ENCODE assay signal across 8 cellular contexts in the genomic region with DNA sequence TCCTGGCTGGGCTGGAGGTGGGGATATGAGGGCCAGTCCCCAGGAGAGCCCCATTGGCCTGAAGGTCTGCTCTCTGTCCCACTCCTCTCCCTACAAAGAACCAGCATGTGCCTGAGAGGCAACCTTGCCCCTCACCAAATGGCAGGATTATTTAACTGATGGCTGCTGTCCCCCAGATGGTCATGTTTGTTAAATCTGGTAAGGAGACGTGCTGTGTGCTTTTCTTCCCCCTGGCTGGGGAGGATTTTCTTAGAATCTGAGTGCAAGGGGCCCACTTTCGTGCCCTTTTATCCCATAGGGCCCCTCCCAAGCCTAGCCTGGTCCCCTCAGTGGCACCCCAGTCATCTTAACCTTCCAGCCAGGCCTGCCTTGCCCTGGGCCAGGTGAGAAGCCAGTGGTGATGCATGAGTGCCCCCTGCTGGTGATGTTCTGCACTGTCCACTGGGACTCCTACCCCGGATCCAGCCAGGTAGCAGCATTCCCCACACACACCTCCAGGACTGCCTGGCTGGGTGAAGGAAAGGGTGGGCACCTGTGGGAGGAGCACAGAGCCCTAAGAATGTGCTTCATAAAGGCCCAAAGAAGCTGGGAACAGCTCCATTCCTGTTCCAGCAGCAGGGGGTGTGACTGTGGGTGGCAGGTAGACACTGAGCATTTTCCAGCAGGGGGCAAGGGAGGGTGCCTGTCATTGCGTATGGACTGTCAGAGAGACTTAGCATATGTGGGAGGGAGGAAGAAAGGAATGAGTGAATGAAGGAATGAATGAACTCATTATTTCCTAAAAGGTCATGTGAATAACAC. TPM values are rescaled to one million over a fixed set of nuclear protein-coding genes. Genes with fewer than 3 reads are reported as not detected.
DNase-seq lines count a peak whose midpoint lies in the region; ATAC-seq and TF ChIP-seq lines count a peak whose summit lies in the region.

No MANE protein-coding gene starts in this region.

- no peak overlapping the region for H3K27ac ChIP-seq in heart left ventricle

- TF ChIP-seq POLR2A in heart left ventricle (IDR thresholded peaks at IDR 0.05) = no peak

- peak; percentile 64 to 93 (median 80) for TF ChIP-seq CTCF in heart left ventricle (IDR thresholded peaks at IDR 0.05)

- H3K27me3 ChIP-seq in heart left ventricle = peaks cover 0 to 58% (median 9%) of the 10 kb centered on the region in 9 donors

- H3K9me3 ChIP-seq in heart left ventricle = no peaks in the 10 kb centered on the region

- peak; percentile 51 to 88 (median 82) for ATAC-seq in heart left ventricle
- ATAC-seq in GM18520 (IDR thresholded peaks at IDR 0.05; ENCODE audit: unreplicated experiment) = no peak
- ATAC-seq in HG03442 (IDR thresholded peaks at IDR 0.05; ENCODE audit: unreplicated experiment) = no peak

- intact Hi-C loops in heart left ventricle (cut with DNase I) = loop anchor here in 8 of 10 donors (1.0 to 5.0 kb wide), 6 partner anchors 140 to 192 kb away; no protein-coding TSS in a partner anchor

- WGBS in heart left ventricle, 4 donors = 38 to 62% (median 43%) methylated on average over 3 to 4 of the region's 4 CpGs

- no peaks in the 10 kb centered on the region for H3K36me3 ChIP-seq in heart left ventricle

- peak; percentile 63 for DNase-seq in EH (ENCODE audit: low read depth)
- peak; percentile 94 for DNase-seq in HuH-7 (ENCODE audit: low spot score)
- DNase-seq in SK-N-DZ (ENCODE audit: low spot score) = peak; percentile 35
- DNase-seq in activated naive CD4-positive, alpha-beta T cell treated with anti-CD3 and anti-CD28 coated beads, Interleukin-2, amount 50 U/mL, for 16 hours = peak; percentile 84
- peak; percentile 56 to 79 (median 64) for DNase-seq in heart left ventricle
- DNase-seq in retina = peak; percentile 86

- no peaks in the 10 kb centered on the region for H3K4me1 ChIP-seq in heart left ventricle

- no peak overlapping the region for H3K4me3 ChIP-seq in heart left ventricle

RNA-seq across cellular contexts. Expression of gene MFNG, which starts 28.9 kb away (rescaled TPM):
- 16.3 and 24.6 TPM in 2 replicates for polyA plus RNA-seq in SK-N-DZ (2014; cell fraction: cytosol; rRNA removed)
- 10.8 and 20.0 TPM in 2 replicates for polyA plus RNA-seq in SK-N-DZ (2014; cell fraction: nucleus; rRNA removed)
- total RNA-seq in heart left ventricle = 10 to 100 TPM in 4 of 9 donors, 1 to 10 TPM in 5; 5.8 to 25.6 (median 9.6) TPM
- polyA plus RNA-seq in heart left ventricle = 10 to 100 TPM in 1 of 2 donors, 1 to 10 TPM in 1; 7.1 to 16.3 TPM

RNA-seq across cellular contexts. Expression of gene ELFN2, which starts 30.0 kb away (rescaled TPM):
- polyA plus RNA-seq in SK-N-DZ (2014; cell fraction: cytosol; rRNA removed) = not detected in 2 replicates
- 0.05 TPM in 1 of 2 replicates, not detected in the other for polyA plus RNA-seq in SK-N-DZ (2014; cell fraction: nucleus; rRNA removed)
- under 1 TPM in 5 of 9 donors, not detected in 4; 0.02 to 0.72 (median 0.06) TPM for total RNA-seq in heart left ventricle
- polyA plus RNA-seq in heart left ventricle = under 1 TPM; 0.01 to 0.04 TPM

Comparison
In these comparisons a context has a peak if more than half of its experiments do, and no peak if none do; other contexts are left out.
1. DNase-seq: peak in every context shown above with its lines; median percentile 94 in HuH-7; 86 in retina; 84 in activated naive CD4-positive, alpha-beta T cell treated with anti-CD3 and anti-CD28 coated beads, Interleukin-2, amount 50 U/mL, for 16 hours; 64 in heart left ventricle; 63 in EH; 35 in SK-N-DZ.
2. ATAC-seq: peak in heart left ventricle (4 of 4); none in GM18520 (single experiment) and HG03442 (single experiment).